In genomic region chr17:34974179-34974578, GRCh38 we compare ENCODE assay signal across 20 cellular contexts.
"Had no signal": no experiment of that assay in that cellular context is flagged by ENCODE, and none has a peak within 500 bp of the region (broad histone marks: within the 10 kb centered on the region; RNA-seq: fewer than 3 reads in every experiment).

No MANE protein-coding gene starts in this region.

- H3K4me1 ChIP-seq: body of pancreas, lower lobe of right lung had no signal

- H3K27me3 ChIP-seq: body of pancreas, gastroesophageal sphincter, heart right ventricle had no signal

- H3K27me3 Mint-ChIP-seq: activated naive CD4-positive, alpha-beta T cell treated with anti-CD3 and anti-CD28 coated beads, Interleukin-2, amount 50 U/mL, for 24 hours; stimulated activated naive CD8-positive, alpha-beta T cell treated with anti-CD3 and anti-CD28 coated beads, Interleukin-15, Interleukin-2, amounts not matched to agents 100 ng/mL and 50 ng/mL, for 24 hours had no signal

- H3K4me3 Mint-ChIP-seq: activated naive CD4-positive, alpha-beta T cell treated with anti-CD3 and anti-CD28 coated beads, Interleukin-2, amount 50 U/mL, for 24 hours; nephron progenitor cell; stimulated activated naive CD8-positive, alpha-beta T cell treated with anti-CD3 and anti-CD28 coated beads, Interleukin-15, Interleukin-2, amounts not matched to agents 100 ng/mL and 50 ng/mL, for 24 hours; type B pancreatic cell had no signal

- H3K9me3 Mint-ChIP-seq: activated naive CD4-positive, alpha-beta T cell treated with anti-CD3 and anti-CD28 coated beads, Interleukin-2, amount 50 U/mL, for 24 hours; nephron progenitor cell; stimulated activated naive CD8-positive, alpha-beta T cell treated with anti-CD3 and anti-CD28 coated beads, Interleukin-15, Interleukin-2, amounts not matched to agents 100 ng/mL and 50 ng/mL, for 24 hours; type B pancreatic cell had no signal

- H3K27ac Mint-ChIP-seq: activated naive CD4-positive, alpha-beta T cell treated with anti-CD3 and anti-CD28 coated beads, Interleukin-2, amount 50 U/mL, for 24 hours; nephron progenitor cell; stimulated activated naive CD8-positive, alpha-beta T cell treated with anti-CD3 and anti-CD28 coated beads, Interleukin-15, Interleukin-2, amounts not matched to agents 100 ng/mL and 50 ng/mL, for 24 hours; type B pancreatic cell had no signal

- H3K36me3 Mint-ChIP-seq: activated naive CD4-positive, alpha-beta T cell treated with anti-CD3 and anti-CD28 coated beads, Interleukin-2, amount 50 U/mL, for 24 hours; type B pancreatic cell had no signal

- H3K9me3 ChIP-seq: body of pancreas, gastroesophageal sphincter, heart right ventricle, lower lobe of right lung had no signal

- H3K27ac ChIP-seq: body of pancreas, gastroesophageal sphincter, heart right ventricle, lower lobe of right lung had no signal

- ATAC-seq: body of pancreas, gastroesophageal sphincter, heart right ventricle, left colon, lower lobe of right lung, right cardiac atrium had no signal

- DNase-seq: activated CD4-positive, alpha-beta T cell treated with anti-CD3 and anti-CD28 coated beads, Interleukin-2, amount 50 U/mL, for 48 hours; activated CD4-positive, CD25-positive, alpha-beta regulatory T cell treated with anti-CD3 and anti-CD28 coated beads, Interleukin-2, amount 50 U/mL, for 72 hours; activated effector memory CD4-positive, alpha-beta T cell treated with Interleukin-2 at 50 U/mL for 16 hours; amygdala; body of pancreas; caudate nucleus; erythroblast; heart right ventricle; left colon; lower lobe of right lung; nephron progenitor cell; occipital lobe; right cardiac atrium; small intestine; stimulated activated CD4-positive, alpha-beta T cell treated with anti-CD3 and anti-CD28 coated beads, Interleukin-4, amount 100 ng/mL, for 4 hours; stimulated activated CD8-positive, alpha-beta memory T cell treated with anti-CD3 and anti-CD28 coated beads, Interleukin-4, amount 100 ng/mL, for 48 hours had no signal
